In genomic region chr12:6459004-6459337, GRCh38 we compare ENCODE assay signal across 19 cellular contexts. TPM values are rescaled to one million over a fixed set of nuclear protein-coding genes. Genes with fewer than 3 reads are reported as not detected.
DNase-seq lines count a peak whose midpoint lies in the region; ATAC-seq, FAIRE-seq and TF ChIP-seq lines count a peak whose summit lies in the region.
"Had no signal": no experiment of that assay in that cellular context is flagged by ENCODE, and none has a peak within 500 bp of the region (broad histone marks: within the 10 kb centered on the region; RNA-seq: fewer than 3 reads in every experiment).

No MANE protein-coding gene starts in this region.

- H3K27me3 Mint-ChIP-seq in CD4-positive, alpha-beta T cell: no peaks in the 10 kb centered on the region
- no peaks in the 10 kb centered on the region for H3K27me3 Mint-ChIP-seq in activated B cell treated with CpG ODN at 0.5 μM for 24 hours

- H3K27ac Mint-ChIP-seq in CD4-positive, alpha-beta T cell: peak overlapping the region; percentile 92
- H3K27ac Mint-ChIP-seq in activated B cell treated with CpG ODN at 0.5 μM for 24 hours: peak overlapping the region; percentile 81

- peak; percentile 48 for FAIRE-seq in GM12891 (lab: Jason Lieb, UNC)
- FAIRE-seq: endometrium, GM19239 had no signal

- no peak for ATAC-seq in CD4-positive, alpha-beta T cell (ENCODE audit: poor library complexity)
- ATAC-seq in activated B cell treated with CpG ODN at 0.5 μM for 24 hours (ENCODE audit: low read depth) (no peak), lower lobe of right lung (no peak), HG03175 (IDR thresholded peaks at IDR 0.05; ENCODE audit: unreplicated experiment) (no peak), right cardiac atrium (no peak)
- ATAC-seq: left colon had no signal

- CTCF ChIA-PET in CD4-positive, alpha-beta T cell (lab: Charles Lee): interaction anchor here (1.2 to 1.7 kb wide), 3 partner anchors 14 to 35 kb away, joined by 3 to 7 read pairs (median 6); partner anchors contain the start of gene CD27
- CTCF ChIA-PET in activated B cell treated with CpG ODN at 0.5 μM for 24 hours (lab: Charles Lee): interaction anchor here (1.7 kb wide), 1 partner anchor 15 kb away, joined by 3 read pairs; the partner anchor contains the start of gene CD27

- H3K9me3 Mint-ChIP-seq in CD4-positive, alpha-beta T cell: no peaks in the 10 kb centered on the region
- no peaks in the 10 kb centered on the region for H3K9me3 Mint-ChIP-seq in activated B cell treated with CpG ODN at 0.5 μM for 24 hours

- no peaks in the 10 kb centered on the region for H3K9me3 ChIP-seq in CD4-positive, alpha-beta T cell (ENCODE audit: control insufficient read depth, low read length)
- H3K9me3 ChIP-seq in lower lobe of right lung (no peaks in the 10 kb centered on the region), right cardiac atrium (ENCODE audit: control insufficient read depth, low read length) (no peaks in the 10 kb centered on the region)

- H3K4me3 ChIP-seq in lower lobe of right lung (no peak overlapping the region), right cardiac atrium (ENCODE audit: low read length) (no peak overlapping the region)

- no peak for DNase-seq in CD4-positive, alpha-beta T cell
- DNase-seq in GM12891 (ENCODE audit: insufficient read length, low spot score) (no peak), activated B cell treated with CpG ODN at 0.5 μM for 24 hours (no peak), myocyte (ENCODE audit: low read depth) (peak; percentile 57), lower lobe of right lung (no peak), right cardiac atrium (no peak), COR-L47 (lab: John Stamatoyannopoulos, UW) (no peak)
- DNase-seq: anterior cingulate cortex; left colon; MV-4-11; stimulated activated CD4-positive, alpha-beta T cell treated with anti-CD3 and anti-CD28 coated beads, Interleukin-4, amount 100 ng/mL, for 24 hours; trophoblast cell; WERI-Rb-1 had no signal

- TF ChIP-seq POLR2A in GM12891 (IDR thresholded peaks at IDR 0.05; ENCODE audit: low read depth, low read length): no peak

- peak overlapping the region; percentile 40 for H3K27ac ChIP-seq in CD4-positive, alpha-beta T cell (ENCODE audit: low read depth, low read length)
- no peak overlapping the region for H3K27ac ChIP-seq in lower lobe of right lung
- H3K27ac ChIP-seq in right cardiac atrium (ENCODE audit: low read length): no peak overlapping the region
- H3K27ac ChIP-seq: WERI-Rb-1 had no signal

- H3K4me1 Mint-ChIP-seq in CD4-positive, alpha-beta T cell (ENCODE audit: low read depth): peaks cover 80% of the 10 kb centered on the region
- peaks cover 72% of the 10 kb centered on the region for H3K4me1 Mint-ChIP-seq in activated B cell treated with CpG ODN at 0.5 μM for 24 hours

- TF ChIP-seq CTCF in CD4-positive, alpha-beta T cell (IDR thresholded peaks at IDR 0.05): no peak
- TF ChIP-seq CTCF in activated B cell treated with CpG ODN at 0.5 μM for 24 hours (IDR thresholded peaks at IDR 0.05) (no peak), lower lobe of right lung (IDR thresholded peaks at IDR 0.05) (no peak)

- intact Hi-C loops in CD4-positive, alpha-beta T cell (cut with DNase I, micrococcal nuclease): no loop called here
- intact Hi-C loops in activated B cell treated with CpG ODN at 0.5 μM for 24 hours (cut with micrococcal nuclease): no loop called here
- intact Hi-C loops in lower lobe of right lung (cut with DNase I): no loop called here
- intact Hi-C loops in right cardiac atrium (cut with DNase I): no loop called here

- peaks cover 36% of the 10 kb centered on the region for H3K4me1 ChIP-seq in lower lobe of right lung
- peaks cover 4% of the 10 kb centered on the region for H3K4me1 ChIP-seq in right cardiac atrium (ENCODE audit: control insufficient read depth, insufficient read depth, low read length)

- no peaks in the 10 kb centered on the region for H3K27me3 ChIP-seq in CD4-positive, alpha-beta T cell (ENCODE audit: control insufficient read depth, insufficient read depth, low read length)
- H3K27me3 ChIP-seq in lower lobe of right lung (ENCODE audit: low read depth) (no peaks in the 10 kb centered on the region), right cardiac atrium (ENCODE audit: control insufficient read depth, insufficient read depth) (no peaks in the 10 kb centered on the region)

- peak overlapping the region; percentile 44 for H3K4me3 Mint-ChIP-seq in CD4-positive, alpha-beta T cell
- no peak overlapping the region for H3K4me3 Mint-ChIP-seq in activated B cell treated with CpG ODN at 0.5 μM for 24 hours

- H3K36me3 Mint-ChIP-seq in CD4-positive, alpha-beta T cell (ENCODE audit: low read depth): peaks cover 91% of the 10 kb centered on the region
- H3K36me3 Mint-ChIP-seq in activated B cell treated with CpG ODN at 0.5 μM for 24 hours (ENCODE audit: low read depth): peaks cover 92% of the 10 kb centered on the region

- 97% methylated on average over 2 of the region's 2 CpGs for WGBS in right cardiac atrium

- POLR2A ChIA-PET in CD4-positive, alpha-beta T cell (lab: Charles Lee): interaction anchor here (3.6 to 16.2 kb wide), 3 partner anchors 11 to 34 kb away, joined by 28 to 203 read pairs (median 29); partner anchors contain the start of genes CD27, MRPL51 and VAMP1
- POLR2A ChIA-PET in activated B cell treated with CpG ODN at 0.5 μM for 24 hours (lab: Charles Lee): interaction anchor here (0.7 to 7.6 kb wide), 4 partner anchors 12 to 73 kb away, joined by 3 to 200 read pairs (median 124); partner anchors contain the start of genes CD27 and VAMP1

- peaks cover 94% of the 10 kb centered on the region for H3K36me3 ChIP-seq in lower lobe of right lung

TF ChIP-seq in GM12891, 5 proteins besides CTCF, POLR2A, EP300 and RAD21:
- TF ChIP-seq POU2F2 (IDR thresholded peaks at IDR 0.05; ENCODE audit: low read depth, low read length) (no peak), POLR2AphosphoS5 (IDR thresholded peaks at IDR 0.05; ENCODE audit: low read depth, low read length) (no peak), TAF1 (IDR thresholded peaks at IDR 0.05; ENCODE audit: low read depth, low read length) (no peak), PAX5 (IDR thresholded peaks at IDR 0.05; ENCODE audit: insufficient read depth, low read length, severe bottlenecking) (no peak), SPI1 (IDR thresholded peaks at IDR 0.05; ENCODE audit: low read depth, low read length) (no peak)

RNA-seq across cellular contexts. Expression of gene TAPBPL, which starts 7.1 kb away (rescaled TPM):
- 10 to 100 TPM; 14.7 to 15.8 TPM for total RNA-seq in CD4-positive, alpha-beta T cell
- 29.7 TPM for polyA plus RNA-seq in GM12891 (2012; ENCODE audit: low read depth, missing spikeins)
- total RNA-seq in activated B cell treated with CpG ODN at 0.5 μM for 24 hours: 52.5 and 64.0 TPM in 2 replicates
- total RNA-seq in myocyte: 10.9 and 14.0 TPM in 2 replicates
- polyA plus RNA-seq in myocyte (2012): 12.9 TPM
- total RNA-seq in lower lobe of right lung: 32.4 TPM
- 10 to 100 TPM; 14.2 to 19.5 (median 17.1) TPM for total RNA-seq in right cardiac atrium
- polyA plus RNA-seq in right cardiac atrium: 17.2 TPM

RNA-seq across cellular contexts. Expression of gene VAMP1, which starts 11.5 kb away (rescaled TPM):
- total RNA-seq in CD4-positive, alpha-beta T cell: 10 to 100 TPM; 84.8 to 87.7 TPM
- polyA plus RNA-seq in GM12891 (2012; ENCODE audit: low read depth, missing spikeins): 30.6 TPM
- 32.9 and 34.5 TPM in 2 replicates for total RNA-seq in activated B cell treated with CpG ODN at 0.5 μM for 24 hours
- 19.2 and 23.7 TPM in 2 replicates for total RNA-seq in myocyte
- 38.2 TPM for polyA plus RNA-seq in myocyte (2012)
- total RNA-seq in lower lobe of right lung: 6.8 TPM
- total RNA-seq in right cardiac atrium: 1 to 10 TPM; 3.6 to 9.0 (median 6.1) TPM
- 4.7 TPM for polyA plus RNA-seq in right cardiac atrium

RNA-seq across cellular contexts. Expression of gene CD27, which starts 14.2 kb away (rescaled TPM):
- total RNA-seq in CD4-positive, alpha-beta T cell: 10 to 100 TPM; 42.7 to 46.1 TPM
- polyA plus RNA-seq in GM12891 (2012; ENCODE audit: low read depth, missing spikeins): 112 TPM
- 39.3 and 43.8 TPM in 2 replicates for total RNA-seq in activated B cell treated with CpG ODN at 0.5 μM for 24 hours
- total RNA-seq in myocyte: not detected in 2 replicates
- polyA plus RNA-seq in myocyte (2012): 0.87 TPM
- 2.3 TPM for total RNA-seq in lower lobe of right lung
- under 1 TPM in 3 of 4 donors, not detected in 1; 0.29 to 0.80 (median 0.33) TPM for total RNA-seq in right cardiac atrium
- 0.27 TPM for polyA plus RNA-seq in right cardiac atrium
- total RNA-seq: cerebellum, osteocyte, skeletal muscle tissue had no signal

RNA-seq across cellular contexts. Expression of gene MRPL51, which starts 34.1 kb away (rescaled TPM):
- total RNA-seq in CD4-positive, alpha-beta T cell: 10 to 100 TPM; 15.1 to 16.7 TPM
- polyA plus RNA-seq in GM12891 (2012; ENCODE audit: low read depth, missing spikeins): 236 TPM
- total RNA-seq in activated B cell treated with CpG ODN at 0.5 μM for 24 hours (130 and 145 TPM in 2 replicates), myocyte (66.5 and 92.2 TPM in 2 replicates), lower lobe of right lung (121 TPM), right cardiac atrium (100 to 1,000 TPM; 192 to 233 (median 213) TPM)
- polyA plus RNA-seq in myocyte (2012): 178 TPM
- polyA plus RNA-seq in right cardiac atrium: 180 TPM

RNA-seq across cellular contexts. Expression of gene NCAPD2, which starts 34.9 kb away (rescaled TPM):
- total RNA-seq in CD4-positive, alpha-beta T cell: 10 to 100 TPM; 13.7 to 14.9 TPM
- polyA plus RNA-seq in GM12891 (2012; ENCODE audit: low read depth, missing spikeins): 48.3 TPM
- total RNA-seq in activated B cell treated with CpG ODN at 0.5 μM for 24 hours: 38.4 and 40.9 TPM in 2 replicates
- total RNA-seq in myocyte: 15.5 and 40.4 TPM in 2 replicates
- polyA plus RNA-seq in myocyte (2012): 17.4 TPM
- 32.0 TPM for total RNA-seq in lower lobe of right lung
- 10 to 100 TPM; 13.5 to 16.8 (median 14.6) TPM for total RNA-seq in right cardiac atrium
- polyA plus RNA-seq in right cardiac atrium: 5.7 TPM

Comparison
In these comparisons a context has a peak if more than half of its experiments do, and no peak if none do; other contexts are left out.
1. RNA of gene CD27, which starts 14.2 kb away (total RNA-seq): 42.7 to 46.1 TPM in CD4-positive, alpha-beta T cell and 39.3 to 43.8 TPM in activated B cell treated with CpG ODN at 0.5 μM for 24 hours; 2.3 TPM in lower lobe of right lung (single experiment), 0.29 to 0.80 TPM in right cardiac atrium and not detected in myocyte; every median in the first group is over 10 times any median in the second.